Comparison of ENCODE assay signal across 17 cellular contexts in the genomic region with DNA sequence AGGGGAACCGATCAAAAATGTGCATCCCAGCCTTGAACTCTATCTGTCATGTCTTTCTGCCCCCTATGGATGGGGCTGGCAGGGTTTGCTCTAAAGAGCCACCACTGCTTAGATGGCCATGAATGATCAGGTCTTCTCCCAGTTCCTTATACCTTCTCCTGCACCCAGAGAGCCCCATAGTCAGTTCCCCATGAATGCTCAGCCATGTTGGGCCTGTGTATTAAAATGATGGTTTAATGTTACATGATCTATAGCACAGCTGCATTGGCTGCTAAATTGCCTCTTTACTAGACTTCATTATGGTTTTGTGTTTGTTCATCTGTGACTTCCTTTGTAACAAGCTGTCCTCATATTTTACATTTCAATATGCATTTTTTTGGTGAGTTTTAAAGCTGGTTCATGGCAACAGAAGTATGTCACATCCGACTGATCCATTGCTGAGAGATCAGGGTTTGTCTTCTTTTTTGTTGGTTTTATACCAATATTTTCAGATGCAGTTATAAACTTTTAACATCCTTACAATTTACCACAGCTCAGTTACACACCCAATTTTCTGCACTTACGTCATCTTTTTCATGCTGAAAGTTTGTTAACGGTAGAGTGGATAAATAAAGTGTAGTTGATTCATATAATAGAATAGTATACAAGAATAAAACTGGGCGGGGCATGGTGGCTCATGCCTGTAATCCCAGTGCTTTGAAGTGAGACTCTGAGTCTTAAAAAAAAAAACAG. TPM values are rescaled to one million over a fixed set of nuclear protein-coding genes. Genes with fewer than 3 reads are reported as not detected.
DNase-seq lines count a peak whose midpoint lies in the region; ATAC-seq and TF ChIP-seq lines count a peak whose summit lies in the region.
"Had no signal": no experiment of that assay in that cellular context is flagged by ENCODE, and none has a peak within 500 bp of the region (broad histone marks: within the 10 kb centered on the region; RNA-seq: fewer than 3 reads in every experiment).

No MANE protein-coding gene starts in this region.

- intact Hi-C loops in PC-3 (cut with micrococcal nuclease) (no loop called here), mucosa of descending colon (cut with DNase I, micrococcal nuclease) (no loop called here), psoas muscle (cut with DNase I) (no loop called here), left ventricle myocardium superior (cut with micrococcal nuclease) (no loop called here)

- H3K4me1 ChIP-seq in PC-3 (ENCODE audit: insufficient read depth, low read length) (peaks cover 10% of the 10 kb centered on the region; the same call in 1 of the 2 replicates), mucosa of descending colon (ENCODE audit: low read depth) (peaks cover 2% of the 10 kb centered on the region), psoas muscle (no peaks in the 10 kb centered on the region)

- H3K4me3 ChIP-seq in PC-3 (ENCODE audit: low read length) (no peak overlapping the region), mucosa of descending colon (no peak overlapping the region), psoas muscle (no peak overlapping the region)
- H3K4me3 ChIP-seq: K562 had no signal

- WGBS in psoas muscle, 3 donors: 50 to 64% (median 57%) methylated on average over 5 of the region's 5 CpGs

- no peaks in the 10 kb centered on the region for H3K9me2 ChIP-seq in PC-3 (replicated peaks; ENCODE audit: low read length)

- H3K9ac ChIP-seq in PC-3 (ENCODE audit: low read length): no peak overlapping the region

- no peak overlapping the region for H2AFZ ChIP-seq in PC-3 (ENCODE audit: low read length)

- no peaks in the 10 kb centered on the region for H3K79me2 ChIP-seq in PC-3 (ENCODE audit: low read length)

- H3K36me3 ChIP-seq in PC-3 (ENCODE audit: low read depth, low read length): no peaks in the 10 kb centered on the region
- H3K36me3 ChIP-seq in mucosa of descending colon (ENCODE audit: low read depth): no peaks in the 10 kb centered on the region
- H3K36me3 ChIP-seq in psoas muscle (ENCODE audit: insufficient read depth in 1 of 2, low read depth in 1 of 2): no peaks in the 10 kb centered on the region

- H3K9me3 ChIP-seq in PC-3 (ENCODE audit: low read length): no peaks in the 10 kb centered on the region
- H3K9me3 ChIP-seq in mucosa of descending colon: no peaks in the 10 kb centered on the region
- H3K9me3 ChIP-seq in psoas muscle: no peaks in the 10 kb centered on the region

- H4K20me1 ChIP-seq in PC-3 (ENCODE audit: low read length): no peaks in the 10 kb centered on the region

- H3K27ac ChIP-seq in PC-3 (ENCODE audit: low read length) (peak overlapping the region; percentile 23; the same call in 1 of the 2 replicates), psoas muscle (no peak overlapping the region)

- no peak for TF ChIP-seq CTCF in PC-3 (conservative IDR thresholded peaks at IDR 0.05; ENCODE audit: low read depth, low read length)
- TF ChIP-seq CTCF in mucosa of descending colon (IDR thresholded peaks at IDR 0.05): no peak
- TF ChIP-seq CTCF in psoas muscle (IDR thresholded peaks at IDR 0.05): no peak

- DNase-seq in NCI-H1417 (lab: John Stamatoyannopoulos, UW) (peak in 2 of 3 experiments; percentile 8 to 33), NCI-H1417 treated with DMSO at 0.1 percent for 48 hours (lab: John Stamatoyannopoulos, UW) (no peak), M059J (ENCODE audit: low read depth) (peak; percentile 34), PC-3 (peak; percentile 7), mucosa of descending colon (no peak), psoas muscle (no peak), left ventricle myocardium superior (no peak)
- DNase-seq: activated CD4-positive, alpha-beta T cell treated with anti-CD3 and anti-CD28 coated beads, Interleukin-2, amount 50 U/mL, for 1 hour; COR-L47; GDM1; left cardiac atrium; NCI-H2029 treated with DMSO at 0.1 percent for 48 hours; NK-92 treated with Interleukin-12 subunit alpha and Interleukin-12 subunit beta, amount 100 ng/mL, for 24 hours; posterior cingulate gyrus; SHP77 treated with DMSO at 0.1 percent for 48 hours had no signal

- ATAC-seq in PC-3: peak; percentile 70
- peak; percentile 50 for ATAC-seq in mucosa of descending colon
- no peak for ATAC-seq in psoas muscle
- no peak for ATAC-seq in left ventricle myocardium superior
- no peak for ATAC-seq in HG03280 (IDR thresholded peaks at IDR 0.05; ENCODE audit: unreplicated experiment)
- ATAC-seq: K562, left cardiac atrium had no signal

- POLR2A ChIA-PET in PC-3 (lab: Charles Lee; ENCODE audit: unreplicated experiment): interaction anchor here (0.6 kb wide), 1 partner anchor 440 kb away, joined by 3 read pairs; no protein-coding TSS in a partner anchor

- H3F3A ChIP-seq in PC-3 (ENCODE audit: low read length, unreplicated experiment): no peaks in the 10 kb centered on the region

- H3K4me2 ChIP-seq in PC-3 (ENCODE audit: low read length): peak overlapping the region; percentile 13; the same call in 1 of the 2 replicates

- BruUV-seq in PC-3 (replicated peaks; lab: Mats Ljungman, UMichigan): no TSS peak

- H3K27me3 ChIP-seq in PC-3 (ENCODE audit: low read length): no peaks in the 10 kb centered on the region
- peaks cover 0 to 1% (median 0%) of the 10 kb centered on the region in 3 donors for H3K27me3 ChIP-seq in psoas muscle (ENCODE audit: insufficient read depth in 3 of 3, low read length in 2 of 3)

- CTCF ChIA-PET in PC-3 (lab: Charles Lee): interaction anchor here (0.7 kb wide), 1 partner anchor 11 kb away, joined by 4 read pairs; no protein-coding TSS in a partner anchor

RNA-seq across cellular contexts. Expression of a gene that starts 56.4 kb away (rescaled TPM):
- 124 and 171 TPM in 2 replicates for total RNA-seq in M059J (2014; rRNA removed; shearing (Covaris generic))
- total RNA-seq in PC-3 (2014; rRNA removed) (25.5 and 30.3 TPM in 2 replicates), mucosa of descending colon (100 to 1,000 TPM; 115 to 158 (median 123) TPM), psoas muscle (10 to 100 TPM; 60.1 to 76.4 (median 63.8) TPM), left ventricle myocardium superior (74.8 TPM)
- 10 to 100 TPM; 28.3 to 59.1 (median 33.2) TPM for polyA plus RNA-seq in psoas muscle

Comparison
In these comparisons a context has a peak if more than half of its experiments do, and no peak if none do; other contexts are left out.
1. DNase-seq: peak in NCI-H1417 (2 of 3), M059J (single experiment) and PC-3 (single experiment); none in NCI-H1417 treated with DMSO at 0.1 percent for 48 hours (single experiment), mucosa of descending colon (0 of 3), psoas muscle (0 of 2) and left ventricle myocardium superior (single experiment).
2. ATAC-seq: peak in PC-3 (single experiment) and mucosa of descending colon (single experiment); none in psoas muscle (0 of 4), left ventricle myocardium superior (single experiment) and HG03280 (single experiment).